11 cellular contexts compared by ENCODE assay signal in the genomic region with DNA sequence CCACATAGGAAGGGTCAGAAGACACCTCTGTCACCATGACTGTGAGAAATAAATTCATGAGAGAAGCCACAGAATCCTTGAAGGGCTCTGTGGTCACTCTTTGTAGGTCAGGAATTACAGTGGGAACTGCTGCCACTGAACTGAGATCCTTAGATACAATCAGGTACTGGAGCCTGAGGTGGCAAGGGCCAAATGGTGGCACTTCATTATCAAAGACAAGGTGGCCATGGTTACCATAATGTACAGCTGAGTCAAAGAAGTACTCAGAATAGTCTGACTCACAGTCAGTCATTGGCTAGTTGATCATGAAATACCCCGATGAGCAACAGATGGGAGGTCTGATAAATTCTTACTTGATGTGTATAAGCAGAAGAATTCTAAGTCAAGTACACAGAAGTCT.
DNase-seq lines count a peak whose midpoint lies in the region; ATAC-seq and TF ChIP-seq lines count a peak whose summit lies in the region.
"Had no signal": no experiment of that assay in that cellular context is flagged by ENCODE, and none has a peak within 500 bp of the region (broad histone marks: within the 10 kb centered on the region; RNA-seq: fewer than 3 reads in every experiment).

No MANE protein-coding gene starts in this region.

- no peaks in the 10 kb centered on the region for H4K20me1 ChIP-seq in smooth muscle cell (ENCODE audit: low read depth)

- H3K27me3 ChIP-seq in smooth muscle cell (ENCODE audit: low read depth), result no peaks in the 10 kb centered on the region

- peaks cover 6% of the 10 kb centered on the region for H3K4me1 ChIP-seq in smooth muscle cell (ENCODE audit: low read depth)

- H3K9me3 Mint-ChIP-seq in activated CD4-positive, alpha-beta T cell treated with anti-CD3 and anti-CD28 coated beads, Interleukin-2, amount 10 ng/mL, durations not matched to agents 24 days and 14 days, result no peaks in the 10 kb centered on the region
- no peaks in the 10 kb centered on the region for H3K9me3 Mint-ChIP-seq in activated naive CD8-positive, alpha-beta T cell treated with anti-CD3 and anti-CD28 coated beads, Interleukin-2, amount 50 U/mL, for 24 hours
- peaks cover 0 to 3% (median 0%) of the 10 kb centered on the region in 7 donors for H3K9me3 Mint-ChIP-seq in CD14-positive monocyte

- H3K36me3 ChIP-seq in smooth muscle cell (ENCODE audit: low read depth), result no peaks in the 10 kb centered on the region

- TF ChIP-seq CTCF in smooth muscle cell (IDR thresholded peaks at IDR 0.05; ENCODE audit: borderline replicate concordance, insufficient read depth, poor library complexity, severe bottlenecking) (no peak), CD14-positive monocyte (IDR thresholded peaks at IDR 0.05) (no peak)

- no peaks in the 10 kb centered on the region for H3K79me2 ChIP-seq in smooth muscle cell (ENCODE audit: low read depth)

- no peak overlapping the region for H3K9ac ChIP-seq in smooth muscle cell (ENCODE audit: low read depth)

- no peak for TF ChIP-seq POLR2A in GM18505 (IDR thresholded peaks at IDR 0.05; ENCODE audit: borderline replicate concordance, extremely low read depth, insufficient read depth, insufficient read length)

- H3K27ac ChIP-seq in smooth muscle cell (ENCODE audit: low read depth), result peak overlapping the region; percentile 69

- WGBS in smooth muscle cell (ENCODE audit: low lambda C conversion rate), result 58% methylated on average over 1 of the region's 1 CpG

- DNase-seq in activated CD4-positive, alpha-beta T cell treated with anti-CD3 and anti-CD28 coated beads, Interleukin-2, amount 10 ng/mL, durations not matched to agents 24 days and 14 days, result peak; percentile 59
- no peak for DNase-seq in activated CD4-positive, alpha-beta T cell treated with anti-CD3 and anti-CD28 coated beads, Interleukin-2, amount 50 U/mL, for 4 hours
- DNase-seq in activated naive CD8-positive, alpha-beta T cell treated with anti-CD3 and anti-CD28 coated beads, Interleukin-2, amount 50 U/mL, for 24 hours, result peak; percentile 6
- DNase-seq in smooth muscle cell (lab: John Stamatoyannopoulos, UW; ENCODE audit: unreplicated experiment) (no peak), CD14-positive monocyte (ENCODE audit: low spot score) (no peak)
- DNase-seq: NCI-H446 had no signal

- H3K9me3 ChIP-seq in smooth muscle cell (replicated peaks; ENCODE audit: low read depth), result no peaks in the 10 kb centered on the region

- ATAC-seq in HG03442 (IDR thresholded peaks at IDR 0.05; ENCODE audit: unreplicated experiment) (peak; percentile 77), GM19023 (IDR thresholded peaks at IDR 0.05; ENCODE audit: unreplicated experiment) (no peak), GM18505 (IDR thresholded peaks at IDR 0.05; ENCODE audit: unreplicated experiment) (no peak)
- peak; percentile 92 for ATAC-seq in activated naive CD8-positive, alpha-beta T cell treated with anti-CD3 and anti-CD28 coated beads, Interleukin-2, amount 50 U/mL, for 24 hours
- ATAC-seq: sciatic nerve had no signal

- H3F3A ChIP-seq in smooth muscle cell (ENCODE audit: low read depth), result no peaks in the 10 kb centered on the region

- intact Hi-C loops in activated CD4-positive, alpha-beta T cell treated with anti-CD3 and anti-CD28 coated beads, Interleukin-2, amount 10 ng/mL, durations not matched to agents 24 days and 14 days (cut with micrococcal nuclease), result loop anchor here (1.0 kb wide), 1 partner anchor 9 kb away; no protein-coding TSS in a partner anchor
- intact Hi-C loops in CD14-positive monocyte (cut with micrococcal nuclease), result no loop called here

- H3K4me3 ChIP-seq in smooth muscle cell, result no peak overlapping the region

- peaks cover 9% of the 10 kb centered on the region for H3K36me3 Mint-ChIP-seq in activated CD4-positive, alpha-beta T cell treated with anti-CD3 and anti-CD28 coated beads, Interleukin-2, amount 10 ng/mL, durations not matched to agents 24 days and 14 days (ENCODE audit: low read depth)
- H3K36me3 Mint-ChIP-seq in activated naive CD8-positive, alpha-beta T cell treated with anti-CD3 and anti-CD28 coated beads, Interleukin-2, amount 50 U/mL, for 24 hours (ENCODE audit: low read depth), result no peaks in the 10 kb centered on the region
- H3K36me3 Mint-ChIP-seq in CD14-positive monocyte, result no peaks in the 10 kb centered on the region

- H2AFZ ChIP-seq in smooth muscle cell (ENCODE audit: low read depth), result no peak overlapping the region

- H3K4me3 Mint-ChIP-seq in activated CD4-positive, alpha-beta T cell treated with anti-CD3 and anti-CD28 coated beads, Interleukin-2, amount 10 ng/mL, durations not matched to agents 24 days and 14 days, result no peak overlapping the region
- H3K4me3 Mint-ChIP-seq in activated naive CD8-positive, alpha-beta T cell treated with anti-CD3 and anti-CD28 coated beads, Interleukin-2, amount 50 U/mL, for 24 hours, result no peak overlapping the region
- H3K4me3 Mint-ChIP-seq in CD14-positive monocyte, result no peak overlapping the region
- H3K4me3 Mint-ChIP-seq: nephron had no signal

- peak overlapping the region; percentile 83 for H3K27ac Mint-ChIP-seq in activated CD4-positive, alpha-beta T cell treated with anti-CD3 and anti-CD28 coated beads, Interleukin-2, amount 10 ng/mL, durations not matched to agents 24 days and 14 days
- peak overlapping the region; percentile 73 for H3K27ac Mint-ChIP-seq in activated naive CD8-positive, alpha-beta T cell treated with anti-CD3 and anti-CD28 coated beads, Interleukin-2, amount 50 U/mL, for 24 hours
- no peak overlapping the region for H3K27ac Mint-ChIP-seq in CD14-positive monocyte
- H3K27ac Mint-ChIP-seq: nephron had no signal

- peaks cover 15% of the 10 kb centered on the region for H3K4me1 Mint-ChIP-seq in activated CD4-positive, alpha-beta T cell treated with anti-CD3 and anti-CD28 coated beads, Interleukin-2, amount 10 ng/mL, durations not matched to agents 24 days and 14 days
- H3K4me1 Mint-ChIP-seq in activated naive CD8-positive, alpha-beta T cell treated with anti-CD3 and anti-CD28 coated beads, Interleukin-2, amount 50 U/mL, for 24 hours, result peaks cover 32% of the 10 kb centered on the region
- H3K4me1 Mint-ChIP-seq in CD14-positive monocyte, result peaks cover 3% of the 10 kb centered on the region
- H3K4me1 Mint-ChIP-seq: nephron had no signal

- no peak overlapping the region for H3K4me2 ChIP-seq in smooth muscle cell

- no peaks in the 10 kb centered on the region for H3K27me3 Mint-ChIP-seq in activated CD4-positive, alpha-beta T cell treated with anti-CD3 and anti-CD28 coated beads, Interleukin-2, amount 10 ng/mL, durations not matched to agents 24 days and 14 days
- no peaks in the 10 kb centered on the region for H3K27me3 Mint-ChIP-seq in activated naive CD8-positive, alpha-beta T cell treated with anti-CD3 and anti-CD28 coated beads, Interleukin-2, amount 50 U/mL, for 24 hours
- peaks cover 0 to 4% (median 0%) of the 10 kb centered on the region in 3 donors for H3K27me3 Mint-ChIP-seq in CD14-positive monocyte (ENCODE audit: low read depth in 3 of 3)

Comparison
In these comparisons a context has a peak if more than half of its experiments do, and no peak if none do; other contexts are left out.
1. DNase-seq: peak in activated CD4-positive, alpha-beta T cell treated with anti-CD3 and anti-CD28 coated beads, Interleukin-2, amount 10 ng/mL, durations not matched to agents 24 days and 14 days (single experiment) and activated naive CD8-positive, alpha-beta T cell treated with anti-CD3 and anti-CD28 coated beads, Interleukin-2, amount 50 U/mL, for 24 hours (single experiment); none in activated CD4-positive, alpha-beta T cell treated with anti-CD3 and anti-CD28 coated beads, Interleukin-2, amount 50 U/mL, for 4 hours (0 of 2), smooth muscle cell (single experiment) and CD14-positive monocyte (single experiment).
2. H3K27ac Mint-ChIP-seq: peak in activated CD4-positive, alpha-beta T cell treated with anti-CD3 and anti-CD28 coated beads, Interleukin-2, amount 10 ng/mL, durations not matched to agents 24 days and 14 days (single experiment) and activated naive CD8-positive, alpha-beta T cell treated with anti-CD3 and anti-CD28 coated beads, Interleukin-2, amount 50 U/mL, for 24 hours (single experiment); none in CD14-positive monocyte (0 of 7).
3. ATAC-seq: peak in HG03442 (single experiment) and activated naive CD8-positive, alpha-beta T cell treated with anti-CD3 and anti-CD28 coated beads, Interleukin-2, amount 50 U/mL, for 24 hours (single experiment); none in GM19023 (single experiment) and GM18505 (single experiment).